In the genomic region with DNA sequence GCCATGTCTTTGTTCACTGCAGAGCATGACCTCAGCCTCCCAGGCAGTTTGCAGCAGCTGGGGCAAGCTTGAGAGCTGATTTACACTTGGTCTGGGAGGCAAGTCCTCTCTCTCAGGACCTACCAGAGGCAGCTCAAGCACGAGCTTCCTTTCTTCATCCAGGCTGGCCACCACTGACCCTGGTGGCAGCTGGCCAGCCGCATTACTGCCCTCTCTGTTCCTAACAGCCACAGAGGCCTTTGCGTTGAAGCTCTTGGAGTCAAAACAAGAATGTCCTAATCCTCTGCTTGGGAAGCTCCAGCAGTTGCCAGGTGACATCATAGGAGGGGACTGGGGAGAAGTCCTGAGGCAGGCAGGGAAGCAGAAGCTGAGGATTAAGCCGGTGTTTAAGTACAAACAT, we compare ENCODE assay signal across 9 cellular contexts.
DNase-seq lines count a peak whose midpoint lies in the region; ATAC-seq and TF ChIP-seq lines count a peak whose summit lies in the region.
"Had no signal": no experiment of that assay in that cellular context is flagged by ENCODE, and none has a peak within 500 bp of the region (broad histone marks: within the 10 kb centered on the region; RNA-seq: fewer than 3 reads in every experiment).

No MANE protein-coding gene starts in this region.

- peak; percentile 40 for DNase-seq in D341Med (ENCODE audit: low spot score)
- DNase-seq in astrocyte of the spinal cord (ENCODE audit: low read depth, low spot score) = peak; percentile 94
- DNase-seq in iris pigment epithelial cell (ENCODE audit: low read depth) = peak; percentile 91
- DNase-seq in KG1 (lab: John Stamatoyannopoulos, UW) = no peak
- no peak for DNase-seq in activated CD4-positive, alpha-beta T cell treated with anti-CD3 and anti-CD28 coated beads for 4 hours
- DNase-seq: activated CD8-positive, alpha-beta memory T cell treated with anti-CD3 and anti-CD28 coated beads, Interleukin-2, amount 50 U/mL, for 48 hours had no signal

- peaks cover 2% of the 10 kb centered on the region for H3K27me3 ChIP-seq in rectal smooth muscle tissue (ENCODE audit: control insufficient read depth, insufficient read depth, low read length)

- no peak overlapping the region for H3K4me3 ChIP-seq in astrocyte of the spinal cord (ENCODE audit: low read depth, low read length)
- H3K4me3 ChIP-seq in rectal smooth muscle tissue (ENCODE audit: low read length) = no peak overlapping the region

- peak overlapping the region; percentile 79 for H3K27ac ChIP-seq in rectal smooth muscle tissue (ENCODE audit: low read depth, low read length)

- H3K36me3 ChIP-seq in rectal smooth muscle tissue (ENCODE audit: control insufficient read depth, insufficient read depth, low read length) = no peaks in the 10 kb centered on the region

- TF ChIP-seq CTCF in astrocyte of the spinal cord (IDR thresholded peaks at IDR 0.05; ENCODE audit: low read depth, low read length) = no peak

- peaks cover 48% of the 10 kb centered on the region for H3K4me1 ChIP-seq in rectal smooth muscle tissue (ENCODE audit: control insufficient read depth, insufficient read depth, low read length)

- in situ Hi-C loops in astrocyte of the spinal cord (cut with HindIII; ENCODE audit: low sequenced_read_pairs) = no loop called here

- ATAC-seq in HG03432 (IDR thresholded peaks at IDR 0.05; ENCODE audit: unreplicated experiment) (no peak), HG03571 (IDR thresholded peaks at IDR 0.05; ENCODE audit: unreplicated experiment) (no peak)

- H3K9ac ChIP-seq in rectal smooth muscle tissue (ENCODE audit: low read length) = peak overlapping the region; percentile 16

Comparison
In these comparisons a context has a peak if more than half of its experiments do, and no peak if none do; other contexts are left out.
1. DNase-seq: peak in D341Med (single experiment), astrocyte of the spinal cord (single experiment) and iris pigment epithelial cell (single experiment); none in KG1 (single experiment) and activated CD4-positive, alpha-beta T cell treated with anti-CD3 and anti-CD28 coated beads for 4 hours (0 of 2).